In the genomic region with DNA sequence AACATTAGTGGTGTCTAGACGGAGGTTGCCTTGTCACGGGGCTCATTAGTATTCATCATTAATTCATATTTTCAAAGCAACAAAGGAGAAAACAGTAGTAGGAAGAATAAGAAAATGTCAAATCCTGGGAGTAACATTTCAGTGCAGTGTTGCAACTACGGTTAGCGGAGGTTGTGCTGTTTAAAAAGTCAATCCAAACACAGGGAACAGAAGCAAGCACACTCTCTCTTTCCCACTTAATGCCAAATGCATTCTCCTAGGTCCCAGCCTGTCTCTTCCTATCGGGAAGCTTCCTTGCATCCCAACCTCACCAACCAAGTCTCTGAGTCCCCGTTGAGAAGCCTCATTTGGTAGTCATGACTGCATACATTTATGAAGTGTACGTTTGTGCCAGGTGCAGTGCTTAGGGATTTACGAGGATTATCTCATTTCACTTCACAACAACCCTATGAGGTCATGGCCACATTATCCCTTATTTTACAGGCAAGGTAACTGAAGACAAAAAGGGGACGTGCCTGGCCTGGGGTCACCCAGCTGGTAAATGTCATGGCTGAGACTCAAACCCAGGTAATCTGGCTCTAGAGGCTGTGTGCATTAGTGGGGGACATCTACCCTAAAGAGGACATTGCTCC, we compare ENCODE assay signal across 17 cellular contexts.
DNase-seq lines count a peak whose midpoint lies in the region; TF ChIP-seq lines count a peak whose summit lies in the region.
"Had no signal": no experiment of that assay in that cellular context is flagged by ENCODE, and none has a peak within 500 bp of the region (broad histone marks: within the 10 kb centered on the region; RNA-seq: fewer than 3 reads in every experiment).

No MANE protein-coding gene starts in this region.

- no peaks in the 10 kb centered on the region for H3K79me1 ChIP-seq in neuronal stem cell (ENCODE audit: low read depth, low read length)

- intact Hi-C loops in vagina (cut with DNase I): no loop called here

- H3K14ac ChIP-seq in neuronal stem cell (ENCODE audit: low read length): no peak overlapping the region

- peaks cover 6 to 7% of the 10 kb centered on the region in 2 donors for H3K4me1 ChIP-seq in neuronal stem cell (ENCODE audit: control insufficient read depth in 2 of 2, insufficient read depth in 1 of 2, low read depth in 1 of 2, low read length in 2 of 2)
- peaks cover 8% of the 10 kb centered on the region for H3K4me1 ChIP-seq in vagina
- H3K4me1 ChIP-seq: Caco-2 had no signal

- no peak overlapping the region for H4K91ac ChIP-seq in neuronal stem cell (ENCODE audit: low read depth, low read length, poor library complexity)

- H2BK12ac ChIP-seq in neuronal stem cell (ENCODE audit: low read length): no peak overlapping the region

- H3K9ac ChIP-seq in neuronal stem cell (ENCODE audit: low read depth, low read length, poor library complexity): no peak overlapping the region

- WGBS in neuronal stem cell (ENCODE audit: extremely low coverage in 2 of 2, insufficient read length in 2 of 2, insufficient replicate concordance in 1 of 2), 2 donors: no CpG with 5 or more reads among the region's 9 CpGs

- H3K36me3 ChIP-seq in neuronal stem cell (replicated peaks in 1 of 2; ENCODE audit: control insufficient read depth in 2 of 2, insufficient read depth in 2 of 2, low read length in 2 of 2) (no peaks in the 10 kb centered on the region), vagina (no peaks in the 10 kb centered on the region)

- no peak overlapping the region for H3K23ac ChIP-seq in neuronal stem cell (ENCODE audit: low read depth, low read length, poor library complexity)

- H2BK15ac ChIP-seq in neuronal stem cell (ENCODE audit: low read length): peak overlapping the region; percentile 6

- no peak overlapping the region for H2AFZ ChIP-seq in neuronal stem cell (ENCODE audit: low read length)

- DNase-seq in NCI-H748 (lab: John Stamatoyannopoulos, UW; ENCODE audit: unreplicated experiment) (peak; percentile 3), NCI-H748 treated with DMSO at 0.1 percent for 48 hours (lab: John Stamatoyannopoulos, UW) (no peak), NCI-H774 (lab: John Stamatoyannopoulos, UW) (peak; percentile 25), neuronal stem cell (ENCODE audit: low spot score) (no peak), vagina (ENCODE audit: extremely low spot score in 2 of 2) (no peak)
- DNase-seq in stimulated activated CD4-positive, alpha-beta T cell treated with anti-CD3 and anti-CD28 coated beads, Interleukin-4, amount 100 ng/mL, for 24 hours: no peak
- no peak for DNase-seq in effector CD4-positive, alpha-beta T cell
- DNase-seq: 8988T; C1 segment of cervical spinal cord; Caco-2; CD4-positive, alpha-beta T cell; DMS79 treated with DMSO at 0.1 percent for 48 hours; GF-D8; GOT3; H7 had no signal

- no peak overlapping the region for H2AK5ac ChIP-seq in neuronal stem cell (ENCODE audit: low read depth, low read length)

- TF ChIP-seq CTCF in brain (conservative IDR thresholded peaks at IDR 0.05) (no peak), vagina (IDR thresholded peaks at IDR 0.05) (no peak)

- H3K36me3 Mint-ChIP-seq in brain: no peaks in the 10 kb centered on the region

- H3K9me3 ChIP-seq in neuronal stem cell (replicated peaks in 1 of 2; ENCODE audit: control insufficient read depth in 2 of 2, insufficient read depth in 1 of 2, low read depth in 1 of 2, low read length in 2 of 2): peaks cover 0 to 5% of the 10 kb centered on the region in 2 donors
- H3K9me3 ChIP-seq in vagina: no peaks in the 10 kb centered on the region
- H3K9me3 ChIP-seq: Caco-2 had no signal

- H3K27ac Mint-ChIP-seq in brain: peak overlapping the region in 3 of 5 experiments; percentile 16 to 69 (median 58)
- H3K27ac Mint-ChIP-seq: B cell; CD4-positive, alpha-beta T cell had no signal

- no peak overlapping the region for H3K18ac ChIP-seq in neuronal stem cell (ENCODE audit: low read length)

- H3K4me3 ChIP-seq in neuronal stem cell (ENCODE audit: low read length in 2 of 2) (no peak overlapping the region), vagina (no peak overlapping the region)

- H3K4me2 ChIP-seq in neuronal stem cell (ENCODE audit: insufficient read depth, low read length, poor library complexity, severe bottlenecking): no peak overlapping the region

- H2BK120ac ChIP-seq in neuronal stem cell (ENCODE audit: low read depth, low read length): no peak overlapping the region

- H3K4ac ChIP-seq in neuronal stem cell (ENCODE audit: low read length): no peak overlapping the region

- no peak overlapping the region for H2BK5ac ChIP-seq in neuronal stem cell (ENCODE audit: low read length)

- no peak for TF ChIP-seq POLR2A in vagina (IDR thresholded peaks at IDR 0.05)

- H3K4me3 Mint-ChIP-seq in brain: no peak overlapping the region
- H3K4me3 Mint-ChIP-seq: B cell; CD4-positive, alpha-beta T cell had no signal

- H3K9me3 Mint-ChIP-seq in brain: peaks cover 0 to 11% (median 3%) of the 10 kb centered on the region in 5 experiments

- H3K27me3 ChIP-seq in neuronal stem cell (ENCODE audit: control insufficient read depth in 3 of 3, insufficient read depth in 3 of 3, low read depth in 1 of 3, low read length in 3 of 3) (no peaks in the 10 kb centered on the region), vagina (no peaks in the 10 kb centered on the region)

- H4K8ac ChIP-seq in neuronal stem cell (ENCODE audit: low read depth, low read length): no peak overlapping the region

- H3K27ac ChIP-seq in neuronal stem cell (replicated peaks; ENCODE audit: low read length): no peak overlapping the region
- H3K27ac ChIP-seq in vagina: no peak overlapping the region

- peaks cover 5% of the 10 kb centered on the region for H3K27me3 Mint-ChIP-seq in brain
- H3K27me3 Mint-ChIP-seq: B cell had no signal

- H3K4me1 Mint-ChIP-seq in brain: peaks cover 55% of the 10 kb centered on the region
- H3K4me1 Mint-ChIP-seq: B cell had no signal

Comparison
In these comparisons a context has a peak if more than half of its experiments do, and no peak if none do; other contexts are left out.
1. DNase-seq: peak in NCI-H748 (single experiment) and NCI-H774 (single experiment); none in NCI-H748 treated with DMSO at 0.1 percent for 48 hours (single experiment), neuronal stem cell (single experiment), stimulated activated CD4-positive, alpha-beta T cell treated with anti-CD3 and anti-CD28 coated beads, Interleukin-4, amount 100 ng/mL, for 24 hours (single experiment), effector CD4-positive, alpha-beta T cell (single experiment) and vagina (0 of 2).